Comparison of ENCODE assay signal across 2 cellular contexts in genomic region chr11:132992838-132993680, GRCh38.
TF ChIP-seq lines count a peak whose summit lies in the region.

No MANE protein-coding gene starts in this region.

TF ChIP-seq in liver, 16 proteins besides CTCF, POLR2A, EP300 and RAD21 (continued from another document):
- no peak for TF ChIP-seq REST (IDR thresholded peaks at IDR 0.05)
- TF ChIP-seq ATF3 (IDR thresholded peaks at IDR 0.05): no peak
- TF ChIP-seq HNF4A (conservative IDR thresholded peaks at IDR 0.05): no peak
- no peak for TF ChIP-seq GABPA (IDR thresholded peaks at IDR 0.05 in 1 of 2, conservative IDR thresholded peaks at IDR 0.05 in 1 of 2)
- no peak for TF ChIP-seq YY1 (IDR thresholded peaks at IDR 0.05)
- no peak for TF ChIP-seq HNF4G (IDR thresholded peaks at IDR 0.05)
- no peak for TF ChIP-seq FOXA2 (IDR thresholded peaks at IDR 0.05)
- TF ChIP-seq NR2F2 (IDR thresholded peaks at IDR 0.05): no peak
- TF ChIP-seq SP1 (IDR thresholded peaks at IDR 0.05): no peak
- TF ChIP-seq MAX (IDR thresholded peaks at IDR 0.05): no peak
- TF ChIP-seq TAF1 (conservative IDR thresholded peaks at IDR 0.05): no peak
- TF ChIP-seq FOXA1 (IDR thresholded peaks at IDR 0.05): no peak
- TF ChIP-seq EGR1 (IDR thresholded peaks at IDR 0.05; ENCODE audit: low read depth in 2 of 2): no peak
- TF ChIP-seq JUND (IDR thresholded peaks at IDR 0.05): no peak
- TF ChIP-seq ZBTB33 (IDR thresholded peaks at IDR 0.05): no peak

TF ChIP-seq in HepG2, 621 proteins besides CTCF, POLR2A, EP300 and RAD21 (continued from another document):
- TF ChIP-seq DZIP1 (CRISPR knock-in tag; IDR thresholded peaks at IDR 0.05) (no peak), KIAA2018 (CRISPR knock-in tag; IDR thresholded peaks at IDR 0.05; ENCODE audit: borderline replicate concordance) (no peak), FOXO1 (CRISPR knock-in tag; IDR thresholded peaks at IDR 0.05) (no peak), STAT6 (CRISPR knock-in tag; IDR thresholded peaks at IDR 0.05; ENCODE audit: borderline replicate concordance) (no peak), ASH2L (IDR thresholded peaks at IDR 0.05; ENCODE audit: insufficient read length, low read depth, low read length) (no peak), POGZ (CRISPR knock-in tag; IDR thresholded peaks at IDR 0.05) (no peak), TGIF2 (CRISPR knock-in tag; IDR thresholded peaks at IDR 0.05) (no peak), ZNF484 (CRISPR knock-in tag; IDR thresholded peaks at IDR 0.05; ENCODE audit: borderline replicate concordance, low read depth) (no peak)
